In genomic region chr1:60428161-60428560, GRCh38 we compare ENCODE assay signal across 1 cellular context.
TF ChIP-seq lines count a peak whose summit lies in the region.

No MANE protein-coding gene starts in this region.

TF ChIP-seq in HepG2, 621 proteins besides CTCF, POLR2A, EP300 and RAD21 (continued from another document):
- no peak for TF ChIP-seq RBM22 (optimal IDR thresholded peaks at IDR 0.05; ENCODE audit: low read length)
- no peak for TF ChIP-seq DNMT1 (CRISPR knock-in tag; IDR thresholded peaks at IDR 0.05)
- TF ChIP-seq ZNF121 (CRISPR knock-in tag; IDR thresholded peaks at IDR 0.05) = no peak
- TF ChIP-seq KAT2B (IDR thresholded peaks at IDR 0.05; ENCODE audit: borderline replicate concordance, low read depth, low read length) = no peak
- TF ChIP-seq MYC (CRISPR knock-in tag; IDR thresholded peaks at IDR 0.05; ENCODE audit: borderline replicate concordance) = no peak
- TF ChIP-seq ZNF34 (CRISPR knock-in tag; IDR thresholded peaks at IDR 0.05; ENCODE audit: borderline replicate concordance) = no peak
- TF ChIP-seq IRF2 (CRISPR knock-in tag; IDR thresholded peaks at IDR 0.05) = no peak
- TF ChIP-seq ZNF792 (CRISPR knock-in tag; IDR thresholded peaks at IDR 0.05) = no peak
- TF ChIP-seq NPAS2 (CRISPR knock-in tag; IDR thresholded peaks at IDR 0.05; ENCODE audit: borderline replicate concordance) = no peak
- no peak for TF ChIP-seq ZNF260 (CRISPR knock-in tag; IDR thresholded peaks at IDR 0.05; ENCODE audit: borderline replicate concordance, low read depth)
